9 cellular contexts compared by ENCODE assay signal in the genomic region with DNA sequence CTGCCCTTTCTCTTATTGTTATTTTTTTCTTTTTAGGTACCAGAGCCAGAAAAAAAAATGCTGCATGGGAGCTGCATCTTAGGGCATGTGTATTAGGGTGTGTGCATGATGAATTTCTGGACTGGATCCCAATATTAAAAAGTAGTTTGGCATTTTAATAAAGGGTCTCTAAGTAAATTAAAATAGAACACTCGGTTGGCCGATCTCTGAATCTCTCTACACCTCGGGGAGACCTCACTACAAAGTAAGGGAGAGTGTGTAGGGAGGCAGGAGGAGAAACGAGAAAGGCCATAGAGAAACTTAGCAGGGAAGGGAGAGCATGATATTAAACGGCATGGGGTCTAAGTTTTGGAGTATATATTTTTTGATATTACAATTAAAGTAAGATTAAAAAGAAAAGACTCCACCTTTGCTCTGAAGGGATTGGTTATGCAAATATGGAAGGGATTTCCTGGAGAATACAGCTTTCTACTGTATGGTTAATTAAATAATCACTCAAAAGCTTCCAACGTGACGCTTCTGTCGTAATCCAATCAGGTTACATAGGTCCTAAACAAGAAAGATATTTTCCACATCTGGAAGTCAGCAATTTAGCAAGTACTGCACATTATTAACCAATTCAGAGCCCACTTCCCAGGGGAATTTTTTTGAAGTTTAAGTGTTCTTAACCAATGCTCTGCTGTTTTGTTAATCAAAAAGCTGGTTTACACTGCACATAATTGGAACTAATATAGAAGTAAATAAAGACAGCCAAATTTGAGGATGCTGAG. TPM values are rescaled to one million over a fixed set of nuclear protein-coding genes. Genes with fewer than 3 reads are reported as not detected.
A peak's percentile ranks its signal among the peaks of the same experiment; 100 is the strongest.
DNase-seq lines count a peak whose midpoint lies in the region; ATAC-seq and TF ChIP-seq lines count a peak whose summit lies in the region.
"Had no signal": no experiment of that assay in that cellular context is flagged by ENCODE, and none has a peak within 500 bp of the region (broad histone marks: within the 10 kb centered on the region; RNA-seq: fewer than 3 reads in every experiment).

No MANE protein-coding gene starts in this region.

- H3K4me1 ChIP-seq in Karpas-422 (ENCODE audit: low read length) (peaks cover 62% of the 10 kb centered on the region), adipocyte (ENCODE audit: control insufficient read depth, insufficient read depth, low read length) (peaks cover 38% of the 10 kb centered on the region), iPS-18a (ENCODE audit: control insufficient read depth, low read depth, low read length) (peaks cover 52% of the 10 kb centered on the region), stomach smooth muscle (ENCODE audit: control insufficient read depth, insufficient read depth, low read length) (peaks cover 8% of the 10 kb centered on the region), mesendoderm (ENCODE audit: control insufficient read depth, low read depth, low read length) (peaks cover 3% of the 10 kb centered on the region)

- H3K4me3 ChIP-seq in Karpas-422 (ENCODE audit: low read length) (peak overlapping the region; percentile 18), adipocyte (ENCODE audit: low read length) (peak overlapping the region; percentile 90), iPS-18a (ENCODE audit: low read length) (peak overlapping the region; percentile 35), stomach smooth muscle (ENCODE audit: low read length in 2 of 2) (peak overlapping the region; percentile 43 to 52), mesendoderm (ENCODE audit: low read length) (no peak overlapping the region)

- H2AK5ac ChIP-seq in mesendoderm (ENCODE audit: low read length), result no peak overlapping the region

- H3K4me1 Mint-ChIP-seq in CD14-positive monocyte, result peaks cover 34% of the 10 kb centered on the region
- H3K4me1 Mint-ChIP-seq in activated CD8-positive, alpha-beta T cell treated with anti-CD3 and anti-CD28 coated beads, Interleukin-2, amount 10 ng/mL, durations not matched to agents 7 days and 5 days (ENCODE audit: low read depth), result peaks cover 26% of the 10 kb centered on the region

- CTCF ChIA-PET in activated CD8-positive, alpha-beta T cell treated with anti-CD3 and anti-CD28 coated beads, Interleukin-2, amount 10 ng/mL, durations not matched to agents 7 days and 5 days (lab: Charles Lee), result no interaction called here

- no peak overlapping the region for H2BK5ac ChIP-seq in mesendoderm (ENCODE audit: low read length)

- no peaks in the 10 kb centered on the region for H3K9me2 ChIP-seq in Karpas-422 (replicated peaks; ENCODE audit: insufficient read depth, low read length)

- DNase-seq in Karpas-422, result peak; percentile 53
- DNase-seq in adipocyte (ENCODE audit: low read depth), result no peak
- DNase-seq in erythroblast (lab: John Stamatoyannopoulos, UW), result no peak
- no peak for DNase-seq in CD14-positive monocyte (ENCODE audit: low spot score)
- DNase-seq in activated CD8-positive, alpha-beta T cell treated with anti-CD3 and anti-CD28 coated beads, Interleukin-2, amount 10 ng/mL, durations not matched to agents 7 days and 5 days, result no peak
- no peak for DNase-seq in mesendoderm

- H3K9ac ChIP-seq in Karpas-422 (ENCODE audit: low read length), result no peak overlapping the region
- H3K9ac ChIP-seq in adipocyte (ENCODE audit: low read length), result peak overlapping the region; percentile 86
- H3K9ac ChIP-seq in iPS-18a (ENCODE audit: low read length), result no peak overlapping the region
- H3K9ac ChIP-seq in stomach smooth muscle (ENCODE audit: low read length in 2 of 2), result peak overlapping the region in 1 of 2 donors; percentile 37
- no peak overlapping the region for H3K9ac ChIP-seq in mesendoderm (ENCODE audit: low read length)

- no peak overlapping the region for H3K23ac ChIP-seq in mesendoderm (ENCODE audit: low read length)

- WGBS in mesendoderm (ENCODE audit: extremely low coverage, insufficient coverage, low lambda C conversion rate), result no CpG with 5 or more reads among the region's 8 CpGs

- H4K5ac ChIP-seq in mesendoderm (ENCODE audit: low read length), result no peak overlapping the region

- H3K36me3 ChIP-seq in Karpas-422 (ENCODE audit: insufficient read depth, low read length), result no peaks in the 10 kb centered on the region
- no peaks in the 10 kb centered on the region for H3K36me3 ChIP-seq in adipocyte (ENCODE audit: control insufficient read depth, insufficient read depth, low read length, severe bottlenecking)
- no peaks in the 10 kb centered on the region for H3K36me3 ChIP-seq in iPS-18a (ENCODE audit: control insufficient read depth, low read depth, low read length)
- no peaks in the 10 kb centered on the region for H3K36me3 ChIP-seq in stomach smooth muscle (ENCODE audit: control insufficient read depth in 2 of 2, insufficient read depth in 2 of 2, low read length in 2 of 2)
- no peaks in the 10 kb centered on the region for H3K36me3 ChIP-seq in mesendoderm (ENCODE audit: control insufficient read depth, insufficient read depth, low read length)

- intact Hi-C loops in CD14-positive monocyte (cut with micrococcal nuclease), result loop anchor here (2.0 to 10.0 kb wide), 6 partner anchors 86 to 1234 kb away; no protein-coding TSS in a partner anchor

- no peak overlapping the region for H3K27ac Mint-ChIP-seq in CD14-positive monocyte
- no peak overlapping the region for H3K27ac Mint-ChIP-seq in activated CD8-positive, alpha-beta T cell treated with anti-CD3 and anti-CD28 coated beads, Interleukin-2, amount 10 ng/mL, durations not matched to agents 7 days and 5 days
- H3K27ac Mint-ChIP-seq: T-helper 1 cell treated with Interleukin-12 subunit alpha and Interleukin-12 subunit beta and Interleukin-4 antibody, amounts not matched to agents 30 μg/mL and 1 μg/mL, for 36 hours had no signal

- no peak overlapping the region for H3K4me3 Mint-ChIP-seq in CD14-positive monocyte
- no peak overlapping the region for H3K4me3 Mint-ChIP-seq in activated CD8-positive, alpha-beta T cell treated with anti-CD3 and anti-CD28 coated beads, Interleukin-2, amount 10 ng/mL, durations not matched to agents 7 days and 5 days
- H3K4me3 Mint-ChIP-seq: T-helper 1 cell treated with Interleukin-12 subunit alpha and Interleukin-12 subunit beta and Interleukin-4 antibody, amounts not matched to agents 30 μg/mL and 1 μg/mL, for 36 hours had no signal

- POLR2A ChIA-PET in activated CD8-positive, alpha-beta T cell treated with anti-CD3 and anti-CD28 coated beads, Interleukin-2, amount 10 ng/mL, durations not matched to agents 7 days and 5 days (lab: Charles Lee), result interaction anchor here (1.1 kb wide), 1 partner anchor 190 kb away, joined by 3 read pairs; no protein-coding TSS in a partner anchor

- H3K4ac ChIP-seq in mesendoderm (ENCODE audit: low read depth, low read length), result no peak overlapping the region

- no peaks in the 10 kb centered on the region for H4K20me1 ChIP-seq in Karpas-422 (ENCODE audit: insufficient read depth, low read depth, low read length)

- H3K4me2 ChIP-seq in Karpas-422 (ENCODE audit: low read depth, low read length, poor library complexity, severe bottlenecking), result peak overlapping the region; percentile 57
- H3K4me2 ChIP-seq in mesendoderm (ENCODE audit: low read length), result no peak overlapping the region

- no peaks in the 10 kb centered on the region for H3K9me3 ChIP-seq in Karpas-422 (ENCODE audit: low read length)
- H3K9me3 ChIP-seq in adipocyte (ENCODE audit: control insufficient read depth, low read length), result no peaks in the 10 kb centered on the region
- no peaks in the 10 kb centered on the region for H3K9me3 ChIP-seq in iPS-18a (ENCODE audit: control insufficient read depth, low read depth, low read length)
- H3K9me3 ChIP-seq in stomach smooth muscle (ENCODE audit: control insufficient read depth in 2 of 2, low read length in 2 of 2), result no peaks in the 10 kb centered on the region

- H3K27ac ChIP-seq in Karpas-422 (ENCODE audit: low read length), result no peak overlapping the region
- no peak overlapping the region for H3K27ac ChIP-seq in iPS-18a (ENCODE audit: low read length)
- H3K27ac ChIP-seq in stomach smooth muscle (ENCODE audit: low read length), result no peak overlapping the region
- no peak overlapping the region for H3K27ac ChIP-seq in mesendoderm (ENCODE audit: low read depth, low read length)

- no peak for TF ChIP-seq POLR2A in erythroblast (IDR thresholded peaks at IDR 0.05; ENCODE audit: low read length)

- H3K79me1 ChIP-seq in mesendoderm (ENCODE audit: low read length), result no peaks in the 10 kb centered on the region

- H3K36me3 Mint-ChIP-seq in CD14-positive monocyte, result peaks cover 9 to 10% of the 10 kb centered on the region in 2 donors
- H3K36me3 Mint-ChIP-seq in activated CD8-positive, alpha-beta T cell treated with anti-CD3 and anti-CD28 coated beads, Interleukin-2, amount 10 ng/mL, durations not matched to agents 7 days and 5 days (ENCODE audit: low read depth), result peaks cover 2% of the 10 kb centered on the region

- no peak overlapping the region for H2BK120ac ChIP-seq in mesendoderm (ENCODE audit: low read depth, low read length)

- peaks cover 0 to 8% (median 2%) of the 10 kb centered on the region in 7 donors for H3K9me3 Mint-ChIP-seq in CD14-positive monocyte
- H3K9me3 Mint-ChIP-seq in activated CD8-positive, alpha-beta T cell treated with anti-CD3 and anti-CD28 coated beads, Interleukin-2, amount 10 ng/mL, durations not matched to agents 7 days and 5 days (ENCODE audit: insufficient read depth), result no peaks in the 10 kb centered on the region
- H3K9me3 Mint-ChIP-seq: T-helper 1 cell treated with Interleukin-12 subunit alpha and Interleukin-12 subunit beta and Interleukin-4 antibody, amounts not matched to agents 30 μg/mL and 1 μg/mL, for 36 hours had no signal

- no peak overlapping the region for H3K18ac ChIP-seq in mesendoderm (ENCODE audit: low read length)

- no peak for ATAC-seq in activated CD8-positive, alpha-beta T cell treated with anti-CD3 and anti-CD28 coated beads, Interleukin-2, amount 10 ng/mL, durations not matched to agents 7 days and 5 days

- H3K56ac ChIP-seq in mesendoderm (ENCODE audit: low read length), result no peak overlapping the region

- H3K27me3 ChIP-seq in Karpas-422 (ENCODE audit: low read length) (no peaks in the 10 kb centered on the region), adipocyte (replicated peaks; ENCODE audit: control insufficient read depth, insufficient read depth, low read length) (no peaks in the 10 kb centered on the region), iPS-18a (ENCODE audit: control insufficient read depth, insufficient read depth, low read length) (peaks cover 61% of the 10 kb centered on the region), stomach smooth muscle (ENCODE audit: control insufficient read depth in 1 of 2, insufficient read depth in 2 of 2, low read length in 2 of 2) (peaks cover 26 to 64% of the 10 kb centered on the region in 2 donors), mesendoderm (ENCODE audit: insufficient read depth, low read length, poor library complexity) (peaks cover 14% of the 10 kb centered on the region)

- TF ChIP-seq CTCF in CD14-positive monocyte (IDR thresholded peaks at IDR 0.05), result no peak

- no peak overlapping the region for H4K8ac ChIP-seq in mesendoderm (ENCODE audit: low read depth, low read length)

- H3K79me2 ChIP-seq in Karpas-422 (ENCODE audit: low read length), result no peaks in the 10 kb centered on the region
- H3K79me2 ChIP-seq in mesendoderm (ENCODE audit: control insufficient read depth, insufficient read depth, low read length), result no peaks in the 10 kb centered on the region

- no peak overlapping the region for H2AFZ ChIP-seq in Karpas-422 (ENCODE audit: low read length)

- H3K27me3 Mint-ChIP-seq in CD14-positive monocyte (ENCODE audit: low read depth in 3 of 3), result peaks cover 0 to 2% (median 0%) of the 10 kb centered on the region in 3 donors
- peaks cover 39% of the 10 kb centered on the region for H3K27me3 Mint-ChIP-seq in activated CD8-positive, alpha-beta T cell treated with anti-CD3 and anti-CD28 coated beads, Interleukin-2, amount 10 ng/mL, durations not matched to agents 7 days and 5 days (ENCODE audit: low read depth)

- H2BK15ac ChIP-seq in mesendoderm (replicated peaks; ENCODE audit: low read depth), result no peak overlapping the region

RNA-seq across cellular contexts. Expression of a gene that starts 1.0 kb away (rescaled TPM):
- 15.3 and 29.4 TPM in 2 replicates for total RNA-seq in Karpas-422 (2014; rRNA removed; shearing (Covaris generic); ENCODE audit: low replicate concordance)
- 10 to 100 TPM; 76.8 to 93.8 TPM for polyA plus RNA-seq in CD14-positive monocyte
- total RNA-seq in activated CD8-positive, alpha-beta T cell treated with anti-CD3 and anti-CD28 coated beads, Interleukin-2, amount 10 ng/mL, durations not matched to agents 7 days and 5 days, result 1 to 10 TPM; 4.0 to 5.7 TPM
- polyA plus RNA-seq in mesendoderm (2013, experiment 1 of 2), result 0.74 TPM
- 0.83 TPM for polyA plus RNA-seq in mesendoderm (2013, experiment 2 of 2)
